ENCODE assay signal across 1 cellular context in the genomic region with DNA sequence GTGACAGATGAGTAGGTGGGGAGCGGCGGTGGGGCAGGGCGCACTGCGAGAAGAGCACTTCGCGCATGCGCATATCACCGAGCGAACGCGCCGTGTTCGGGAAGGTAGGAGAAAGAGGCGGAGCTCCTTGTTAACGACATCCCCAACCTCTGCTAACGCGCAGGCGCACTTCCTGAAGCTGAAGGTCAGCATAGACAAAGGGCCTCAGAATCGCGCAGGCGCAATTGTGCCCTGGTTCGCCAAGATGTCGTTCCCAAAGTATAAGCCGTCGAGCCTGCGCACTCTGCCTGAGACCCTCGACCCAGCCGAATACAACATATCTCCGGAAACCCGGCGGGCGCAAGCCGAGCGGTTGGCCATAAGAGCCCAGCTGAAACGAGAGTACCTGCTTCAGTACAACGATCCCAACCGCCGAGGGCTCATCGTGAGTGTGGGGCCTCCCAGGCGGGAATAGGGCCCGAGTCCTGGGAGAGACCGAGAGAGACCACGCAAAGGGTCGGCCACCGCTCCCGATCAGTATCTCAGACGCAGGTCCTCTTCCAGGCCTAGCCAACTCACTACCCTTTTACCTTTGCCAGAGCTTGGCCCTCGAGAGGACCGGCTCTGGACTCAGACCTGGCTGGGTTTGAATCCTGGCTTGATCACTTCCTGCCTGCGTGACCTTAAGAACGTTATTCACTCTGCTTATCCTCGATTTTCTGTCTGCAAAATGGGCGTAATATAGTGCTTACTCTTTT.
TF ChIP-seq lines count a peak whose summit lies in the region.

A gene (plus strand): TSS at position 221 of the 737 bp plus-strand sequence. CDS start 24 bp downstream, at position 245.

TF ChIP-seq in HepG2, 621 proteins besides CTCF, POLR2A, EP300 and RAD21 (continued from another document and continues in another):
- TF ChIP-seq, protein P1, sequence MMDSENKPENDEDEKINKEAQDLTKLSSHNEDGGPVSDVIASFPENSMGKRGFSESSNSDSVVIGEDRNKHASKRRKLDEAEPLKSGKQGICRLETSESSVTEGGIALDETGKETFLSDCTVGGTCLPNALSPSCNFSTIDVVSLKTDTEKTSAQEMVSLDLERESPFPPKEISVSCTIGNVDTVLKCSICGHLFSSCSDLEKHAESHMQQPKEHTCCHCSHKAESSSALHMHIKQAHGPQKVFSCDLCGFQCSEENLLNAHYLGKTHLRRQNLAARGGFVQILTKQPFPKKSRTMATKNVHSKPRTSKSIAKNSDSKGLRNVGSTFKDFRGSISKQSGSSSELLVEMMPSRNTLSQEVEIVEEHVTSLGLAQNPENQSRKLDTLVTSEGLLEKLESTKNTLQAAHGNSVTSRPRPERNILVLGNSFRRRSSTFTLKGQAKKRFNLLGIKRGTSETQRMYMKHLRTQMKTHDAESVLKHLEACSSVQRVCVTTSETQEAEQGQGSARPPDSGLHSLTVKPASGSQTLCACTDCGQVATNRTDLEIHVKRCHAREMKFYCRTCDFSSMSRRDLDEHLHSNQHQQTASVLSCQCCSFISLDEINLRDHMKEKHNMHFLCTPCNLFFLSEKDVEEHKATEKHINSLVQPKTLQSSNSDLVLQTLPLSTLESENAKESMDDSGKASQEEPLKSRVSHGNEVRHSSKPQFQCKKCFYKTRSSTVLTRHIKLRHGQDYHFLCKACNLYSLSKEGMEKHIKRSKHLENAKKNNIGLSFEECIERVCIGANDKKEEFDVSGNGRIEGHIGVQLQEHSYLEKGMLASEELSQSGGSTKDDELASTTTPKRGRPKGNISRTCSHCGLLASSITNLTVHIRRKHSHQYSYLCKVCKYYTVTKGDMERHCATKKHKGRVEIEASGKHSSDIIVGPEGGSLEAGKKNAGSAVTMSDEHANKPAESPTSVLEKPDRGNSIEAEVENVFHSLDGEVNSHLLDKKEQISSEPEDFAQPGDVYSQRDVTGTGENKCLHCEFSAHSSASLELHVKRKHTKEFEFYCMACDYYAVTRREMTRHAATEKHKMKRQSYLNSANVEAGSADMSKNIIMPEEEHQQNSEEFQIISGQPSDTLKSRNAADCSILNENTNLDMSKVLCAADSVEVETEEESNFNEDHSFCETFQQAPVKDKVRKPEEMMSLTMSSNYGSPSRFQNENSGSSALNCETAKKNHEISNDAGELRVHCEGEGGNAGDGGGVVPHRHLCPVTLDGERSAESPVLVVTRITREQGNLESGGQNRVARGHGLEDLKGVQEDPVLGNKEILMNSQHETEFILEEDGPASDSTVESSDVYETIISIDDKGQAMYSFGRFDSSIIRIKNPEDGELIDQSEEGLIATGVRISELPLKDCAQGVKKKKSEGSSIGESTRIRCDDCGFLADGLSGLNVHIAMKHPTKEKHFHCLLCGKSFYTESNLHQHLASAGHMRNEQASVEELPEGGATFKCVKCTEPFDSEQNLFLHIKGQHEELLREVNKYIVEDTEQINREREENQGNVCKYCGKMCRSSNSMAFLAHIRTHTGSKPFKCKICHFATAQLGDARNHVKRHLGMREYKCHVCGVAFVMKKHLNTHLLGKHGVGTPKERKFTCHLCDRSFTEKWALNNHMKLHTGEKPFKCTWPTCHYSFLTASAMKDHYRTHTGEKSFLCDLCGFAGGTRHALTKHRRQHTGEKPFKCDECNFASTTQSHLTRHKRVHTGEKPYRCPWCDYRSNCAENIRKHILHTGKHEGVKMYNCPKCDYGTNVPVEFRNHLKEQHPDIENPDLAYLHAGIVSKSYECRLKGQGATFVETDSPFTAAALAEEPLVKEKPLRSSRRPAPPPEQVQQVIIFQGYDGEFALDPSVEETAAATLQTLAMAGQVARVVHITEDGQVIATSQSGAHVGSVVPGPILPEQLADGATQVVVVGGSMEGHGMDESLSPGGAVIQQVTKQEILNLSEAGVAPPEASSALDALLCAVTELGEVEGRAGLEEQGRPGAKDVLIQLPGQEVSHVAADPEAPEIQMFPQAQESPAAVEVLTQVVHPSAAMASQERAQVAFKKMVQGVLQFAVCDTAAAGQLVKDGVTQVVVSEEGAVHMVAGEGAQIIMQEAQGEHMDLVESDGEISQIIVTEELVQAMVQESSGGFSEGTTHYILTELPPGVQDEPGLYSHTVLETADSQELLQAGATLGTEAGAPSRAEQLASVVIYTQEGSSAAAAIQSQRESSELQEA (CRISPR knock-in tag; IDR thresholded peaks at IDR 0.05; ENCODE audit: not compliant biosample characterization) = peak; percentile 66
- TF ChIP-seq ZNF225 (CRISPR knock-in tag; IDR thresholded peaks at IDR 0.05) (peak; percentile 70; the same call in 1 of the 2 replicates), TCF12 (IDR thresholded peaks at IDR 0.05) (no peak), TCF12 (CRISPR knock-in tag; IDR thresholded peaks at IDR 0.05) (no peak), THYN1 (CRISPR knock-in tag; IDR thresholded peaks at IDR 0.05; ENCODE audit: borderline replicate concordance, low read depth) (no peak), RBAK (CRISPR knock-in tag; IDR thresholded peaks at IDR 0.05) (no peak), ZNF883 (CRISPR knock-in tag; IDR thresholded peaks at IDR 0.05; ENCODE audit: not compliant biosample characterization) (peak; percentile 61), NFRKB (IDR thresholded peaks at IDR 0.05) (no peak), ZNF569 (CRISPR knock-in tag; IDR thresholded peaks at IDR 0.05; ENCODE audit: borderline replicate concordance) (no peak), ESRRA (CRISPR knock-in tag; IDR thresholded peaks at IDR 0.05; ENCODE audit: low read depth) (peak; percentile 65; the same call in 1 of the 2 replicates), ARID2 (CRISPR knock-in tag; IDR thresholded peaks at IDR 0.05; ENCODE audit: borderline replicate concordance) (no peak), ZSCAN20 (CRISPR knock-in tag; IDR thresholded peaks at IDR 0.05; ENCODE audit: borderline replicate concordance) (no peak), SRSF9 (IDR thresholded peaks at IDR 0.05; ENCODE audit: borderline replicate concordance, insufficient read depth, low read depth, low read length, poor library complexity, severe bottlenecking) (no peak)
- TF ChIP-seq, protein P2, sequence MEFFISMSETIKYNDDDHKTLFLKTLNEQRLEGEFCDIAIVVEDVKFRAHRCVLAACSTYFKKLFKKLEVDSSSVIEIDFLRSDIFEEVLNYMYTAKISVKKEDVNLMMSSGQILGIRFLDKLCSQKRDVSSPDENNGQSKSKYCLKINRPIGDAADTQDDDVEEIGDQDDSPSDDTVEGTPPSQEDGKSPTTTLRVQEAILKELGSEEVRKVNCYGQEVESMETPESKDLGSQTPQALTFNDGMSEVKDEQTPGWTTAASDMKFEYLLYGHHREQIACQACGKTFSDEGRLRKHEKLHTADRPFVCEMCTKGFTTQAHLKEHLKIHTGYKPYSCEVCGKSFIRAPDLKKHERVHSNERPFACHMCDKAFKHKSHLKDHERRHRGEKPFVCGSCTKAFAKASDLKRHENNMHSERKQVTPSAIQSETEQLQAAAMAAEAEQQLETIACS (CRISPR knock-in tag; IDR thresholded peaks at IDR 0.05) = no peak
- TF ChIP-seq, protein P3, sequence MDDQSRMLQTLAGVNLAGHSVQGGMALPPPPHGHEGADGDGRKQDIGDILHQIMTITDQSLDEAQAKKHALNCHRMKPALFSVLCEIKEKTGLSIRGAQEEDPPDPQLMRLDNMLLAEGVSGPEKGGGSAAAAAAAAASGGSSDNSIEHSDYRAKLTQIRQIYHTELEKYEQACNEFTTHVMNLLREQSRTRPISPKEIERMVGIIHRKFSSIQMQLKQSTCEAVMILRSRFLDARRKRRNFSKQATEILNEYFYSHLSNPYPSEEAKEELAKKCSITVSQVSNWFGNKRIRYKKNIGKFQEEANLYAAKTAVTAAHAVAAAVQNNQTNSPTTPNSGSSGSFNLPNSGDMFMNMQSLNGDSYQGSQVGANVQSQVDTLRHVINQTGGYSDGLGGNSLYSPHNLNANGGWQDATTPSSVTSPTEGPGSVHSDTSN (CRISPR knock-in tag; IDR thresholded peaks at IDR 0.05; ENCODE audit: borderline replicate concordance) = no peak
- TF ChIP-seq, protein P4, sequence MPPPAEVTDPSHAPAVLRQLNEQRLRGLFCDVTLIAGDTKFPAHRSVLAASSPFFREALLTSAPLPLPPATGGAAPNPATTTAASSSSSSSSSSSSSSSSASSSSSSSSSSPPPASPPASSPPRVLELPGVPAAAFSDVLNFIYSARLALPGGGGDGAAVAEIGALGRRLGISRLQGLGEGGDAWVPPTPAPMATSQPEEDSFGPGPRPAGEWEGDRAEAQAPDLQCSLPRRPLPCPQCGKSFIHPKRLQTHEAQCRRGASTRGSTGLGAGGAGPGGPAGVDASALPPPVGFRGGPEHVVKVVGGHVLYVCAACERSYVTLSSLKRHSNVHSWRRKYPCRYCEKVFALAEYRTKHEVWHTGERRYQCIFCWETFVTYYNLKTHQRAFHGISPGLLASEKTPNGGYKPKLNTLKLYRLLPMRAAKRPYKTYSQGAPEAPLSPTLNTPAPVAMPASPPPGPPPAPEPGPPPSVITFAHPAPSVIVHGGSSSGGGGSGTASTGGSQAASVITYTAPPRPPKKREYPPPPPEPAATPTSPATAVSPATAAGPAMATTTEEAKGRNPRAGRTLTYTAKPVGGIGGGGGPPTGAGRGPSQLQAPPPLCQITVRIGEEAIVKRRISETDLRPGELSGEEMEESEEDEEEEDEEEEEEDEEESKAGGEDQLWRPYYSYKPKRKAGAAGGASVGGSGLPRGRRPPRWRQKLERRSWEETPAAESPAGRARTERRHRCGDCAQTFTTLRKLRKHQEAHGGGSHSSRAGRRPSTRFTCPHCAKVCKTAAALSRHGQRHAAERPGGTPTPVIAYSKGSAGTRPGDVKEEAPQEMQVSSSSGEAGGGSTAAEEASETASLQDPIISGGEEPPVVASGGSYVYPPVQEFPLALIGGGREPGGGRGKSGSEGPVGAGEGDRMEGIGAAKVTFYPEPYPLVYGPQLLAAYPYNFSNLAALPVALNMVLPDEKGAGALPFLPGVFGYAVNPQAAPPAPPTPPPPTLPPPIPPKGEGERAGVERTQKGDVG (CRISPR knock-in tag; IDR thresholded peaks at IDR 0.05; ENCODE audit: borderline replicate concordance) = peak; percentile 18; the same call in 1 of the 2 replicates
- TF ChIP-seq, protein P5, sequence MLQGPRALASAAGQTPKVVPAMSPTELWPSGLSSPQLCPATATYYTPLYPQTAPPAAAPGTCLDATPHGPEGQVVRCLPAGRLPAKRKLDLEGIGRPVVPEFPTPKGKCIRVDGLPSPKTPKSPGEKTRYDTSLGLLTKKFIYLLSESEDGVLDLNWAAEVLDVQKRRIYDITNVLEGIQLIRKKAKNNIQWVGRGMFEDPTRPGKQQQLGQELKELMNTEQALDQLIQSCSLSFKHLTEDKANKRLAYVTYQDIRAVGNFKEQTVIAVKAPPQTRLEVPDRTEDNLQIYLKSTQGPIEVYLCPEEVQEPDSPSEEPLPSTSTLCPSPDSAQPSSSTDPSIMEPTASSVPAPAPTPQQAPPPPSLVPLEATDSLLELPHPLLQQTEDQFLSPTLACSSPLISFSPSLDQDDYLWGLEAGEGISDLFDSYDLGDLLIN (CRISPR knock-in tag; IDR thresholded peaks at IDR 0.05; ENCODE audit: borderline replicate concordance) = no peak
- TF ChIP-seq, protein P6, sequence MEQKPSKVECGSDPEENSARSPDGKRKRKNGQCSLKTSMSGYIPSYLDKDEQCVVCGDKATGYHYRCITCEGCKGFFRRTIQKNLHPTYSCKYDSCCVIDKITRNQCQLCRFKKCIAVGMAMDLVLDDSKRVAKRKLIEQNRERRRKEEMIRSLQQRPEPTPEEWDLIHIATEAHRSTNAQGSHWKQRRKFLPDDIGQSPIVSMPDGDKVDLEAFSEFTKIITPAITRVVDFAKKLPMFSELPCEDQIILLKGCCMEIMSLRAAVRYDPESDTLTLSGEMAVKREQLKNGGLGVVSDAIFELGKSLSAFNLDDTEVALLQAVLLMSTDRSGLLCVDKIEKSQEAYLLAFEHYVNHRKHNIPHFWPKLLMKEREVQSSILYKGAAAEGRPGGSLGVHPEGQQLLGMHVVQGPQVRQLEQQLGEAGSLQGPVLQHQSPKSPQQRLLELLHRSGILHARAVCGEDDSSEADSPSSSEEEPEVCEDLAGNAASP (CRISPR knock-in tag; IDR thresholded peaks at IDR 0.05; ENCODE audit: borderline replicate concordance) = no peak
- TF ChIP-seq, protein P7, sequence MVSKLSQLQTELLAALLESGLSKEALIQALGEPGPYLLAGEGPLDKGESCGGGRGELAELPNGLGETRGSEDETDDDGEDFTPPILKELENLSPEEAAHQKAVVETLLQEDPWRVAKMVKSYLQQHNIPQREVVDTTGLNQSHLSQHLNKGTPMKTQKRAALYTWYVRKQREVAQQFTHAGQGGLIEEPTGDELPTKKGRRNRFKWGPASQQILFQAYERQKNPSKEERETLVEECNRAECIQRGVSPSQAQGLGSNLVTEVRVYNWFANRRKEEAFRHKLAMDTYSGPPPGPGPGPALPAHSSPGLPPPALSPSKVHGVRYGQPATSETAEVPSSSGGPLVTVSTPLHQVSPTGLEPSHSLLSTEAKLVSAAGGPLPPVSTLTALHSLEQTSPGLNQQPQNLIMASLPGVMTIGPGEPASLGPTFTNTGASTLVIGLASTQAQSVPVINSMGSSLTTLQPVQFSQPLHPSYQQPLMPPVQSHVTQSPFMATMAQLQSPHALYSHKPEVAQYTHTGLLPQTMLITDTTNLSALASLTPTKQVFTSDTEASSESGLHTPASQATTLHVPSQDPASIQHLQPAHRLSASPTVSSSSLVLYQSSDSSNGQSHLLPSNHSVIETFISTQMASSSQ (IDR thresholded peaks at IDR 0.05; ENCODE audit: low read depth) = no peak
- TF ChIP-seq, protein P7 (CRISPR knock-in tag; IDR thresholded peaks at IDR 0.05; ENCODE audit: borderline replicate concordance) = 0 out of 2 replicates have a peak, but pooled peaks have one; percentile 19
- TF ChIP-seq, protein P8, sequence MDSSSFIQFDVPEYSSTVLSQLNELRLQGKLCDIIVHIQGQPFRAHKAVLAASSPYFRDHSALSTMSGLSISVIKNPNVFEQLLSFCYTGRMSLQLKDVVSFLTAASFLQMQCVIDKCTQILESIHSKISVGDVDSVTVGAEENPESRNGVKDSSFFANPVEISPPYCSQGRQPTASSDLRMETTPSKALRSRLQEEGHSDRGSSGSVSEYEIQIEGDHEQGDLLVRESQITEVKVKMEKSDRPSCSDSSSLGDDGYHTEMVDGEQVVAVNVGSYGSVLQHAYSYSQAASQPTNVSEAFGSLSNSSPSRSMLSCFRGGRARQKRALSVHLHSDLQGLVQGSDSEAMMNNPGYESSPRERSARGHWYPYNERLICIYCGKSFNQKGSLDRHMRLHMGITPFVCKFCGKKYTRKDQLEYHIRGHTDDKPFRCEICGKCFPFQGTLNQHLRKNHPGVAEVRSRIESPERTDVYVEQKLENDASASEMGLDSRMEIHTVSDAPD (CRISPR knock-in tag; IDR thresholded peaks at IDR 0.05) = no peak
- TF ChIP-seq, protein P9, sequence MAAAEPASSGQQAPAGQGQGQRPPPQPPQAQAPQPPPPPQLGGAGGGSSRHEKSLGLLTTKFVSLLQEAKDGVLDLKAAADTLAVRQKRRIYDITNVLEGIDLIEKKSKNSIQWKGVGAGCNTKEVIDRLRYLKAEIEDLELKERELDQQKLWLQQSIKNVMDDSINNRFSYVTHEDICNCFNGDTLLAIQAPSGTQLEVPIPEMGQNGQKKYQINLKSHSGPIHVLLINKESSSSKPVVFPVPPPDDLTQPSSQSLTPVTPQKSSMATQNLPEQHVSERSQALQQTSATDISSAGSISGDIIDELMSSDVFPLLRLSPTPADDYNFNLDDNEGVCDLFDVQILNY (CRISPR knock-in tag; conservative IDR thresholded peaks at IDR 0.05) = no peak; the same call in 1 of the 2 replicates
